In the genomic region with DNA sequence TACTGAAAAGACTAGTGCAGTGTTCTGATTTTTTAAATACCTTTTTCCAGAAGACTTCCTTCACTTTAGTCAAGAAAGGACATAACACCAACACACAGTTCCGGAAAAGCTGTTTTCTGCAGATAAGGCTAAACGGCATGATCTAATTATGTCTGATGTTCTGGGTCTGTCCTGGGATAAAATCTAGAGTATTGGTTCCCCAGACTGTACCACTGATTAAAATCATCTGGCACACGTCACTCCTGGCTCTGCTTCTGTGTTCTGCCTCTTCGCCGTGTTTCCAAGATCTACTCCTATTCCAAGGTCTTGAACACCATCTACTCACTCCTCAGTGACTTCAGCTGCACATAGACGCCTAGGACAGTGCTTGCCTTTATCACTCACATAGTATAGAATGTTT, we compare ENCODE assay signal across 21 cellular contexts.
DNase-seq lines count a peak whose midpoint lies in the region; ATAC-seq and TF ChIP-seq lines count a peak whose summit lies in the region.
"Had no signal": no experiment of that assay in that cellular context is flagged by ENCODE, and none has a peak within 500 bp of the region (broad histone marks: within the 10 kb centered on the region; RNA-seq: fewer than 3 reads in every experiment).

No MANE protein-coding gene starts in this region.

- H3K4me2 ChIP-seq in SK-N-SH: no peak overlapping the region
- H3K4me2 ChIP-seq: GM23338 had no signal

- H2AFZ ChIP-seq in SK-N-SH (ENCODE audit: low read depth): no peak overlapping the region

- H3K4me3 ChIP-seq in CD8-positive, alpha-beta T cell (ENCODE audit: low read depth, low read length): no peak overlapping the region
- H3K4me3 ChIP-seq in SK-N-SH (ENCODE audit: low read depth in 2 of 2, low read length in 1 of 2): no peak overlapping the region
- H3K4me3 ChIP-seq: BLaER1 treated with 17β-estradiol and CSF1 and Interleukin-3, amounts not matched to agents 10 nM and 100 nM; GM23338; SK-N-MC had no signal

- H3K9me2 ChIP-seq in SK-N-SH: no peaks in the 10 kb centered on the region

- POLR2A ChIA-PET in CD8-positive, alpha-beta T cell (lab: Charles Lee): interaction anchor here (0.6 to 6.2 kb wide), 3 partner anchors 26 to 344 kb away, joined by 3 to 27 read pairs (median 3); no protein-coding TSS in a partner anchor
- POLR2A ChIA-PET in SK-N-SH (lab: Yijun Ruan, JAX): no interaction called here

- DNase-seq in activated T-cell treated with anti-CD3 and anti-CD28 coated beads, Interleukin-2, amount 50 U/mL, for 72 hours: no peak
- DNase-seq in activated T-cell treated with anti-CD3 and anti-CD28 coated beads, Interleukin-2, amount 50 U/mL, for 1 hour: no peak
- DNase-seq in CD8-positive, alpha-beta T cell: peak in 1 of 7 experiments; percentile 11
- DNase-seq in SK-N-SH: peak; percentile 75
- no peak for DNase-seq in immature natural killer cell
- DNase-seq: ACHN, DMS79, NCI-H1694 treated with DMSO at 0.1 percent for 48 hours, NCI-H2081 treated with DMSO at 0.1 percent for 48 hours, NCI-H446, NCI-H526 treated with DMSO at 0.1 percent for 48 hours, PC-3, SHP77 had no signal

- H3K36me3 ChIP-seq in CD8-positive, alpha-beta T cell (ENCODE audit: insufficient read depth, low read length): no peaks in the 10 kb centered on the region
- no peaks in the 10 kb centered on the region for H3K36me3 ChIP-seq in SK-N-SH (replicated peaks in 1 of 2; ENCODE audit: control insufficient read depth in 1 of 2, insufficient read depth in 2 of 2, low read length in 1 of 2)
- H3K36me3 ChIP-seq: BLaER1 treated with 17β-estradiol and CSF1 and Interleukin-3, amounts not matched to agents 10 nM and 100 nM had no signal

- H3K79me2 ChIP-seq in SK-N-SH (ENCODE audit: insufficient read depth): no peaks in the 10 kb centered on the region

- no peaks in the 10 kb centered on the region for H3F3A ChIP-seq in SK-N-SH (replicated peaks; ENCODE audit: insufficient read depth)

- H4K20me1 ChIP-seq in SK-N-SH (ENCODE audit: insufficient read depth): no peaks in the 10 kb centered on the region
- H4K20me1 ChIP-seq: BLaER1 treated with 17β-estradiol and CSF1 and Interleukin-3, amounts not matched to agents 10 nM and 100 nM had no signal

- no peaks in the 10 kb centered on the region for H3K9me3 ChIP-seq in CD8-positive, alpha-beta T cell (ENCODE audit: low read length)
- no peaks in the 10 kb centered on the region for H3K9me3 ChIP-seq in SK-N-SH

- no peak; the same call in 1 of the 2 replicates for TF ChIP-seq RAD21 in SK-N-SH (IDR thresholded peaks at IDR 0.05; ENCODE audit: low read length)

- H3K4me1 ChIP-seq in CD8-positive, alpha-beta T cell (ENCODE audit: insufficient read depth, low read length): peaks cover 42% of the 10 kb centered on the region
- peaks cover 0 to 3% of the 10 kb centered on the region in 2 experiments; a peak in 2 of 4 replicates for H3K4me1 ChIP-seq in SK-N-SH (ENCODE audit: control insufficient read depth in 1 of 2, insufficient read depth in 2 of 2, low read depth in 1 of 2, low read length in 1 of 2)

- no peaks in the 10 kb centered on the region for H3K27me3 Mint-ChIP-seq in activated T-cell treated with anti-CD3 and anti-CD28 coated beads, Interleukin-2, amount 50 U/mL, for 72 hours (ENCODE audit: low read depth)
- no peaks in the 10 kb centered on the region for H3K27me3 Mint-ChIP-seq in CD8-positive, alpha-beta T cell (ENCODE audit: low read depth)
- peaks cover 0 to 14% (median under 1%) of the 10 kb centered on the region in 3 donors for H3K27me3 Mint-ChIP-seq in immature natural killer cell (ENCODE audit: low read depth in 3 of 3)

- peak overlapping the region; percentile 24 for H3K27ac Mint-ChIP-seq in activated T-cell treated with anti-CD3 and anti-CD28 coated beads, Interleukin-2, amount 50 U/mL, for 72 hours
- H3K27ac Mint-ChIP-seq in CD8-positive, alpha-beta T cell: peak overlapping the region; percentile 88
- peak overlapping the region in 5 of 6 donors; percentile 3 to 52 (median 19) for H3K27ac Mint-ChIP-seq in immature natural killer cell
- H3K27ac Mint-ChIP-seq: GM23338 had no signal

- H3K4me3 Mint-ChIP-seq in activated T-cell treated with anti-CD3 and anti-CD28 coated beads, Interleukin-2, amount 50 U/mL, for 72 hours: no peak overlapping the region
- H3K4me3 Mint-ChIP-seq in CD8-positive, alpha-beta T cell: no peak overlapping the region
- peak overlapping the region in 1 of 5 donors; percentile 73 for H3K4me3 Mint-ChIP-seq in immature natural killer cell
- H3K4me3 Mint-ChIP-seq: GM23338 had no signal

- no peak overlapping the region for H3K27ac ChIP-seq in CD8-positive, alpha-beta T cell (ENCODE audit: low read depth, low read length)
- peak overlapping the region in 1 of 2 experiments; percentile 77; a peak in 2 of 4 replicates for H3K27ac ChIP-seq in SK-N-SH (ENCODE audit: low read depth in 2 of 2, low read length in 1 of 2)
- H3K27ac ChIP-seq: 22Rv1; BLaER1 treated with 17β-estradiol and CSF1 and Interleukin-3, amounts not matched to agents 10 nM and 100 nM; SK-N-MC had no signal

- H3K9ac ChIP-seq in SK-N-SH: no peak overlapping the region
- H3K9ac ChIP-seq: BLaER1 treated with 17β-estradiol and CSF1 and Interleukin-3, amounts not matched to agents 10 nM and 100 nM had no signal

- ATAC-seq in activated T-cell treated with anti-CD3 and anti-CD28 coated beads, Interleukin-2, amount 50 U/mL, for 72 hours (replicated peaks in 1 of 2): no peak
- no peak for ATAC-seq in CD8-positive, alpha-beta T cell
- no peak for ATAC-seq in HG03521 (IDR thresholded peaks at IDR 0.05; ENCODE audit: unreplicated experiment)
- no peak for ATAC-seq in GM18520 (IDR thresholded peaks at IDR 0.05; ENCODE audit: unreplicated experiment)
- ATAC-seq in GM19467 (IDR thresholded peaks at IDR 0.05; ENCODE audit: unreplicated experiment): no peak
- ATAC-seq: GM23338, HCT116, PC-3 had no signal

- no peak for TF ChIP-seq CTCF in CD8-positive, alpha-beta T cell (IDR thresholded peaks at IDR 0.05)
- no peak for TF ChIP-seq CTCF in SK-N-SH (IDR thresholded peaks at IDR 0.05)

- 12% methylated on average over 6 of the region's 6 CpGs for WGBS in SK-N-SH (ENCODE audit: low lambda C conversion rate)

- intact Hi-C loops in CD8-positive, alpha-beta T cell (cut with DNase I, micrococcal nuclease): loop anchor here (5.0 kb wide), 1 partner anchor 39 kb away; no protein-coding TSS in a partner anchor

- peak in 1 of 2 experiments; percentile 94; a peak in 2 of 4 replicates for TF ChIP-seq EP300 in SK-N-SH (IDR thresholded peaks at IDR 0.05; ENCODE audit: borderline replicate concordance in 1 of 2, low read depth in 1 of 2, low read length in 1 of 2)

- H3K9me3 Mint-ChIP-seq in activated T-cell treated with anti-CD3 and anti-CD28 coated beads, Interleukin-2, amount 50 U/mL, for 72 hours: peaks cover 13 to 19% of the 10 kb centered on the region in 2 donors
- H3K9me3 Mint-ChIP-seq in CD8-positive, alpha-beta T cell: peaks cover 26% of the 10 kb centered on the region
- peaks cover 0 to 15% (median 5%) of the 10 kb centered on the region in 6 donors for H3K9me3 Mint-ChIP-seq in immature natural killer cell

- peaks cover 34% of the 10 kb centered on the region for H3K4me1 Mint-ChIP-seq in activated T-cell treated with anti-CD3 and anti-CD28 coated beads, Interleukin-2, amount 50 U/mL, for 72 hours (ENCODE audit: low read depth)
- peaks cover 58% of the 10 kb centered on the region for H3K4me1 Mint-ChIP-seq in CD8-positive, alpha-beta T cell (ENCODE audit: low read depth)
- H3K4me1 Mint-ChIP-seq in immature natural killer cell: peaks cover 52 to 76% of the 10 kb centered on the region in 2 donors

- H3K27me3 ChIP-seq in CD8-positive, alpha-beta T cell (ENCODE audit: insufficient read depth, low read length): no peaks in the 10 kb centered on the region
- H3K27me3 ChIP-seq in SK-N-SH (ENCODE audit: insufficient read depth): no peaks in the 10 kb centered on the region; the same call in 1 of the 2 replicates
- H3K27me3 ChIP-seq: BLaER1 treated with 17β-estradiol and CSF1 and Interleukin-3, amounts not matched to agents 10 nM and 100 nM had no signal

- peaks cover 24 to 28% of the 10 kb centered on the region in 2 donors for H3K36me3 Mint-ChIP-seq in activated T-cell treated with anti-CD3 and anti-CD28 coated beads, Interleukin-2, amount 50 U/mL, for 72 hours (ENCODE audit: insufficient read depth in 2 of 2)
- H3K36me3 Mint-ChIP-seq in CD8-positive, alpha-beta T cell: peaks cover 20% of the 10 kb centered on the region
- peaks cover 7 to 19% (median 10%) of the 10 kb centered on the region in 3 donors for H3K36me3 Mint-ChIP-seq in immature natural killer cell

- CTCF ChIA-PET in CD8-positive, alpha-beta T cell (lab: Charles Lee): interaction anchor here (1.1 kb wide), 1 partner anchor 593 kb away, joined by 4 read pairs; no protein-coding TSS in a partner anchor
- CTCF ChIA-PET in SK-N-SH (lab: Yijun Ruan, JAX): interaction anchor here (1.4 to 3.6 kb wide), 2 partner anchors 12 to 14 kb away, joined by 3 to 15 read pairs; no protein-coding TSS in a partner anchor

TF ChIP-seq in SK-N-SH, 30 proteins besides CTCF, POLR2A, EP300 and RAD21 (continues in another document):
- TF ChIP-seq NRF1 (IDR thresholded peaks at IDR 0.05; ENCODE audit: low read depth, low read length): no peak
- TF ChIP-seq, protein P1, sequence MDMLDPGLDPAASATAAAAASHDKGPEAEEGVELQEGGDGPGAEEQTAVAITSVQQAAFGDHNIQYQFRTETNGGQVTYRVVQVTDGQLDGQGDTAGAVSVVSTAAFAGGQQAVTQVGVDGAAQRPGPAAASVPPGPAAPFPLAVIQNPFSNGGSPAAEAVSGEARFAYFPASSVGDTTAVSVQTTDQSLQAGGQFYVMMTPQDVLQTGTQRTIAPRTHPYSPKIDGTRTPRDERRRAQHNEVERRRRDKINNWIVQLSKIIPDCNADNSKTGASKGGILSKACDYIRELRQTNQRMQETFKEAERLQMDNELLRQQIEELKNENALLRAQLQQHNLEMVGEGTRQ (IDR thresholded peaks at IDR 0.05; ENCODE audit: borderline replicate concordance, low read depth, low read length): no peak
- TF ChIP-seq MEF2A (IDR thresholded peaks at IDR 0.05; ENCODE audit: borderline replicate concordance, low read depth): no peak
- TF ChIP-seq TAF1 (IDR thresholded peaks at IDR 0.05; ENCODE audit: borderline replicate concordance, low read depth, low read length): no peak
- TF ChIP-seq YY1 (IDR thresholded peaks at IDR 0.05; ENCODE audit: low read depth): no peak
- peak; percentile 95 for TF ChIP-seq RCOR1 (IDR thresholded peaks at IDR 0.05; ENCODE audit: low read length)
- no peak for TF ChIP-seq FOXM1 (IDR thresholded peaks at IDR 0.05; ENCODE audit: low read depth)
- TF ChIP-seq MXI1 (IDR thresholded peaks at IDR 0.05; ENCODE audit: low read depth, low read length): no peak
- TF ChIP-seq SMC3 (IDR thresholded peaks at IDR 0.05; ENCODE audit: low read depth, low read length): no peak

Comparison
In these comparisons a context has a peak if more than half of its experiments do, and no peak if none do; other contexts are left out.
1. H3K27ac Mint-ChIP-seq: peak in every context shown above with its lines; median percentile 88 in CD8-positive, alpha-beta T cell; 24 in activated T-cell treated with anti-CD3 and anti-CD28 coated beads, Interleukin-2, amount 50 U/mL, for 72 hours; 19 in immature natural killer cell.